ENCODE assay signal across 1 cellular context in the genomic region with DNA sequence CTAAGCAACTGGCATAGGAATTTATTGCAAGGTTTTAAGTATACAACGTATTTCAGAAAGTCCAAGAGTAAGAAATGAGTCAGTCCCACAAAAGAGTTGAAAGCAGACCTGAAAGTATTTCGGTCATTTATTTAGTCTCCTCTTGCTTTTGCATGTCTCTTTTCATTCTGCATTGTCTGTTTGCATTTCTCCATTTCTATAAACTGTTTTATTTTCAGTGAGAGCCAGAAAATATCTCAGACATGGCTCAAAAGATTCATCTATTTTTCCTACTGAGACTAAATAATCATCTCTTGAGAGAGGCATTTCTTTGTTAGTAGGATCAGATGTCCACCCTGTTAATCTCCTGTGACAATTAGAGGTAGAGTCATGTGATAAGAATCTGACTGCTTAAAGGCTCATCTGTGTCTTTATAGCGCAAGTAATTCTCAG.
TF ChIP-seq lines count a peak whose summit lies in the region.

No MANE protein-coding gene starts in this region.

TF ChIP-seq in GM12878, 131 proteins besides CTCF, POLR2A, EP300 and RAD21 (continued from another document and continues in another):
- TF ChIP-seq BHLHE40 (IDR thresholded peaks at IDR 0.05; ENCODE audit: borderline replicate concordance in 1 of 2, low read depth in 2 of 2, low read length in 1 of 2), result peak in 1 of 2 experiments; percentile 13; a peak in 1 of 4 replicates
- TF ChIP-seq TCF3 (IDR thresholded peaks at IDR 0.05; ENCODE audit: borderline replicate concordance, insufficient read depth, low read depth, low read length), result no peak
- peak; percentile 36; the same call in 1 of the 2 replicates for TF ChIP-seq RB1 (IDR thresholded peaks at IDR 0.05; ENCODE audit: borderline replicate concordance)
- TF ChIP-seq, protein P1, sequence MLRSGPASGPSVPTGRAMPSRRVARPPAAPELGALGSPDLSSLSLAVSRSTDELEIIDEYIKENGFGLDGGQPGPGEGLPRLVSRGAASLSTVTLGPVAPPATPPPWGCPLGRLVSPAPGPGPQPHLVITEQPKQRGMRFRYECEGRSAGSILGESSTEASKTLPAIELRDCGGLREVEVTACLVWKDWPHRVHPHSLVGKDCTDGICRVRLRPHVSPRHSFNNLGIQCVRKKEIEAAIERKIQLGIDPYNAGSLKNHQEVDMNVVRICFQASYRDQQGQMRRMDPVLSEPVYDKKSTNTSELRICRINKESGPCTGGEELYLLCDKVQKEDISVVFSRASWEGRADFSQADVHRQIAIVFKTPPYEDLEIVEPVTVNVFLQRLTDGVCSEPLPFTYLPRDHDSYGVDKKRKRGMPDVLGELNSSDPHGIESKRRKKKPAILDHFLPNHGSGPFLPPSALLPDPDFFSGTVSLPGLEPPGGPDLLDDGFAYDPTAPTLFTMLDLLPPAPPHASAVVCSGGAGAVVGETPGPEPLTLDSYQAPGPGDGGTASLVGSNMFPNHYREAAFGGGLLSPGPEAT (IDR thresholded peaks at IDR 0.05; ENCODE audit: low read depth), result peak; percentile 65; the same call in 1 of the 2 replicates
- TF ChIP-seq MEF2B (IDR thresholded peaks at IDR 0.05; ENCODE audit: partially characterized antibody, poor library complexity, severe bottlenecking), result peak; percentile 6
- TF ChIP-seq, protein P2, sequence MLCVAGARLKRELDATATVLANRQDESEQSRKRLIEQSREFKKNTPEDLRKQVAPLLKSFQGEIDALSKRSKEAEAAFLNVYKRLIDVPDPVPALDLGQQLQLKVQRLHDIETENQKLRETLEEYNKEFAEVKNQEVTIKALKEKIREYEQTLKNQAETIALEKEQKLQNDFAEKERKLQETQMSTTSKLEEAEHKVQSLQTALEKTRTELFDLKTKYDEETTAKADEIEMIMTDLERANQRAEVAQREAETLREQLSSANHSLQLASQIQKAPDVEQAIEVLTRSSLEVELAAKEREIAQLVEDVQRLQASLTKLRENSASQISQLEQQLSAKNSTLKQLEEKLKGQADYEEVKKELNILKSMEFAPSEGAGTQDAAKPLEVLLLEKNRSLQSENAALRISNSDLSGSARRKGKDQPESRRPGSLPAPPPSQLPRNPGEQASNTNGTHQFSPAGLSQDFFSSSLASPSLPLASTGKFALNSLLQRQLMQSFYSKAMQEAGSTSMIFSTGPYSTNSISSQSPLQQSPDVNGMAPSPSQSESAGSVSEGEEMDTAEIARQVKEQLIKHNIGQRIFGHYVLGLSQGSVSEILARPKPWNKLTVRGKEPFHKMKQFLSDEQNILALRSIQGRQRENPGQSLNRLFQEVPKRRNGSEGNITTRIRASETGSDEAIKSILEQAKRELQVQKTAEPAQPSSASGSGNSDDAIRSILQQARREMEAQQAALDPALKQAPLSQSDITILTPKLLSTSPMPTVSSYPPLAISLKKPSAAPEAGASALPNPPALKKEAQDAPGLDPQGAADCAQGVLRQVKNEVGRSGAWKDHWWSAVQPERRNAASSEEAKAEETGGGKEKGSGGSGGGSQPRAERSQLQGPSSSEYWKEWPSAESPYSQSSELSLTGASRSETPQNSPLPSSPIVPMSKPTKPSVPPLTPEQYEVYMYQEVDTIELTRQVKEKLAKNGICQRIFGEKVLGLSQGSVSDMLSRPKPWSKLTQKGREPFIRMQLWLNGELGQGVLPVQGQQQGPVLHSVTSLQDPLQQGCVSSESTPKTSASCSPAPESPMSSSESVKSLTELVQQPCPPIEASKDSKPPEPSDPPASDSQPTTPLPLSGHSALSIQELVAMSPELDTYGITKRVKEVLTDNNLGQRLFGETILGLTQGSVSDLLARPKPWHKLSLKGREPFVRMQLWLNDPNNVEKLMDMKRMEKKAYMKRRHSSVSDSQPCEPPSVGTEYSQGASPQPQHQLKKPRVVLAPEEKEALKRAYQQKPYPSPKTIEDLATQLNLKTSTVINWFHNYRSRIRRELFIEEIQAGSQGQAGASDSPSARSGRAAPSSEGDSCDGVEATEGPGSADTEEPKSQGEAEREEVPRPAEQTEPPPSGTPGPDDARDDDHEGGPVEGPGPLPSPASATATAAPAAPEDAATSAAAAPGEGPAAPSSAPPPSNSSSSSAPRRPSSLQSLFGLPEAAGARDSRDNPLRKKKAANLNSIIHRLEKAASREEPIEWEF (IDR thresholded peaks at IDR 0.05; ENCODE audit: insufficient replicate concordance, low read depth, low read length), result no peak
- no peak for TF ChIP-seq ASH2L (IDR thresholded peaks at IDR 0.05; ENCODE audit: borderline replicate concordance, low read depth)
- TF ChIP-seq SPI1 (IDR thresholded peaks at IDR 0.05; ENCODE audit: borderline replicate concordance, insufficient read depth, low read depth, low read length), result no peak
- TF ChIP-seq NFYA (IDR thresholded peaks at IDR 0.05; ENCODE audit: borderline replicate concordance, low read depth, low read length), result no peak
- TF ChIP-seq PAX8 (IDR thresholded peaks at IDR 0.05), result no peak
- peak; percentile 20; the same call in 1 of the 2 replicates for TF ChIP-seq JUNB (IDR thresholded peaks at IDR 0.05)
- no peak for TF ChIP-seq ESRRA (IDR thresholded peaks at IDR 0.05; ENCODE audit: low read length)
- no peak for TF ChIP-seq CBFB (IDR thresholded peaks at IDR 0.05; ENCODE audit: low read depth)
- TF ChIP-seq ZNF24 (IDR thresholded peaks at IDR 0.05), result 0 out of 2 replicates have a peak, but pooled peaks have one; percentile 64
- TF ChIP-seq NBN (IDR thresholded peaks at IDR 0.05), result peak; percentile 45; the same call in 1 of the 2 replicates
- TF ChIP-seq MTA3 (IDR thresholded peaks at IDR 0.05; ENCODE audit: borderline replicate concordance, low read length), result no peak
- TF ChIP-seq YBX1 (IDR thresholded peaks at IDR 0.05), result no peak
- peak; percentile 89 for TF ChIP-seq RAD51 (IDR thresholded peaks at IDR 0.05)
- TF ChIP-seq BMI1 (IDR thresholded peaks at IDR 0.05; ENCODE audit: borderline replicate concordance), result peak; percentile 14; the same call in 1 of the 2 replicates
- TF ChIP-seq USF1 (IDR thresholded peaks at IDR 0.05; ENCODE audit: borderline replicate concordance, extremely low read length, insufficient read depth, low read depth, low read length), result no peak
- TF ChIP-seq SUZ12 (IDR thresholded peaks at IDR 0.05; ENCODE audit: unreplicated experiment), result no peak
- no peak for TF ChIP-seq ZNF687 (IDR thresholded peaks at IDR 0.05)
- no peak for TF ChIP-seq ETV6 (conservative IDR thresholded peaks at IDR 0.05 in 1 of 2, IDR thresholded peaks at IDR 0.05 in 1 of 2; ENCODE audit: borderline replicate concordance in 1 of 2, low read depth in 1 of 2)
- TF ChIP-seq RFX5 (IDR thresholded peaks at IDR 0.05; ENCODE audit: low read depth, low read length), result no peak
- TF ChIP-seq EGR1 (IDR thresholded peaks at IDR 0.05; ENCODE audit: borderline replicate concordance in 1 of 2, low read depth in 2 of 2, low read length in 2 of 2), result no peak
- TF ChIP-seq HDGF (IDR thresholded peaks at IDR 0.05), result no peak
- no peak for TF ChIP-seq CBX5 (IDR thresholded peaks at IDR 0.05; ENCODE audit: low read depth)
- TF ChIP-seq ZNF207 (IDR thresholded peaks at IDR 0.05; ENCODE audit: borderline replicate concordance), result no peak
- no peak for TF ChIP-seq SP1 (IDR thresholded peaks at IDR 0.05; ENCODE audit: low read depth, low read length)
- TF ChIP-seq CEBPZ (IDR thresholded peaks at IDR 0.05; ENCODE audit: low read depth, low read length), result no peak
- TF ChIP-seq ZBTB4 (CRISPR knock-in tag; IDR thresholded peaks at IDR 0.05), result no peak
- no peak for TF ChIP-seq ELK1 (IDR thresholded peaks at IDR 0.05; ENCODE audit: low read depth, low read length)
